Comparison of ENCODE assay signal across 29 cellular contexts in genomic region chr16:70269471-70269870, GRCh38.
"Had no signal": no experiment of that assay in that cellular context is flagged by ENCODE, and none has a peak within 500 bp of the region (broad histone marks: within the 10 kb centered on the region; RNA-seq: fewer than 3 reads in every experiment).

No MANE protein-coding gene starts in this region.

- H3K4me3 ChIP-seq: breast epithelium, left lung, pancreas, prostate gland, smooth muscle cell, tibial nerve, uterus had no signal

- H3K9me3 Mint-ChIP-seq: activated CD4-positive, alpha-beta memory T cell treated with anti-CD3 and anti-CD28 coated beads for 36 hours; activated naive CD4-positive, alpha-beta T cell treated with anti-CD3 and anti-CD28 coated beads, Interleukin-2, amount 50 U/mL, for 24 hours; activated naive CD8-positive, alpha-beta T cell treated with anti-CD3 and anti-CD28 coated beads, Interleukin-2, amount 50 U/mL, for 24 hours; activated T-helper 2 cell treated with anti-CD3 and anti-CD28 coated beads, Interferon-gamma antibody, Interleukin-2, Interleukin-4, amounts not matched to agents 10 μg/mL and 5 μg/mL and 100 μg/mL, durations not matched to agents 14 hours and 24 hours and 36 hours; central memory CD8-positive, alpha-beta T cell; nephron; stimulated activated naive B cell treated with anti-CD40 and anti-IgM and Interleukin-4, amounts not matched to agents 10 μg/mL and 1 μg/mL and 100 μg/mL, for 72 hours; T-helper 1 cell treated with Interleukin-12 subunit alpha and Interleukin-12 subunit beta and Interleukin-4 antibody, amounts not matched to agents 30 μg/mL and 1 μg/mL, for 36 hours had no signal

- H3K27me3 ChIP-seq: breast epithelium, left lung, neutrophil, pancreas, tibial nerve, uterus had no signal

- H3K9me3 ChIP-seq: breast epithelium, left lung, neutrophil, pancreas, prostate gland, tibial nerve, uterus had no signal

- H3K27me3 Mint-ChIP-seq: activated CD4-positive, alpha-beta memory T cell treated with anti-CD3 and anti-CD28 coated beads for 36 hours; activated naive CD4-positive, alpha-beta T cell treated with anti-CD3 and anti-CD28 coated beads, Interleukin-2, amount 50 U/mL, for 24 hours; activated naive CD8-positive, alpha-beta T cell treated with anti-CD3 and anti-CD28 coated beads, Interleukin-2, amount 50 U/mL, for 24 hours; central memory CD8-positive, alpha-beta T cell; stimulated activated naive B cell treated with anti-CD40 and anti-IgM and Interleukin-4, amounts not matched to agents 10 μg/mL and 1 μg/mL and 100 μg/mL, for 72 hours had no signal

- H3K36me3 ChIP-seq: breast epithelium, uterus had no signal

- DNase-seq: activated CD4-positive, alpha-beta memory T cell treated with anti-CD3 and anti-CD28 coated beads for 36 hours; activated CD4-positive, alpha-beta T cell treated with anti-CD3 and anti-CD28 coated beads for 4 hours; activated CD8-positive, alpha-beta memory T cell treated with anti-CD3 and anti-CD28 coated beads, Interleukin-2, amount 50 U/mL, for 4 hours; activated naive CD8-positive, alpha-beta T cell treated with anti-CD3 and anti-CD28 coated beads, Interleukin-2, amount 50 U/mL, for 24 hours; activated T-cell treated with anti-CD3 and anti-CD28 coated beads, Interleukin-2, amount 50 U/mL, for 1 hour; amygdala; dermis blood vessel endothelial cell; effector CD8-positive, alpha-beta T cell; glutamatergic neuron; left lung; retina; stimulated activated CD4-positive, alpha-beta T cell treated with anti-CD3 and anti-CD28 coated beads, Interleukin-15, amount 100 ng/mL, for 24 hours; stimulated activated CD4-positive, alpha-beta T cell treated with anti-CD3 and anti-CD28 coated beads, Interleukin-2, amount 100 ng/mL, for 24 hours; stimulated activated naive B cell treated with anti-CD40 and anti-IgM and Interleukin-4, amounts not matched to agents 10 μg/mL and 1 μg/mL and 100 μg/mL, for 72 hours; SW 1271; T-helper 9 cell; uterus had no signal

- H3K4me1 ChIP-seq: breast epithelium, left lung, pancreas, prostate gland, tibial nerve, uterus had no signal

- ATAC-seq: activated naive CD8-positive, alpha-beta T cell treated with anti-CD3 and anti-CD28 coated beads, Interleukin-2, amount 50 U/mL, for 24 hours; left lung; pancreas; stimulated activated naive B cell treated with anti-CD40 and anti-IgM and Interleukin-4, amounts not matched to agents 10 μg/mL and 1 μg/mL and 100 μg/mL, for 72 hours had no signal

- H3K27ac Mint-ChIP-seq: activated CD4-positive, alpha-beta memory T cell treated with anti-CD3 and anti-CD28 coated beads for 36 hours; activated naive CD4-positive, alpha-beta T cell treated with anti-CD3 and anti-CD28 coated beads, Interleukin-2, amount 50 U/mL, for 24 hours; activated naive CD8-positive, alpha-beta T cell treated with anti-CD3 and anti-CD28 coated beads, Interleukin-2, amount 50 U/mL, for 24 hours; activated T-helper 2 cell treated with anti-CD3 and anti-CD28 coated beads, Interferon-gamma antibody, Interleukin-2, Interleukin-4, amounts not matched to agents 10 μg/mL and 5 μg/mL and 100 μg/mL, durations not matched to agents 14 hours and 24 hours and 36 hours; nephron; stimulated activated naive B cell treated with anti-CD40 and anti-IgM and Interleukin-4, amounts not matched to agents 10 μg/mL and 1 μg/mL and 100 μg/mL, for 72 hours; T-helper 1 cell treated with Interleukin-12 subunit alpha and Interleukin-12 subunit beta and Interleukin-4 antibody, amounts not matched to agents 30 μg/mL and 1 μg/mL, for 36 hours had no signal

- H3K4me1 Mint-ChIP-seq: activated naive CD4-positive, alpha-beta T cell treated with anti-CD3 and anti-CD28 coated beads, Interleukin-2, amount 50 U/mL, for 24 hours; activated naive CD8-positive, alpha-beta T cell treated with anti-CD3 and anti-CD28 coated beads, Interleukin-2, amount 50 U/mL, for 24 hours; central memory CD8-positive, alpha-beta T cell; nephron; stimulated activated naive B cell treated with anti-CD40 and anti-IgM and Interleukin-4, amounts not matched to agents 10 μg/mL and 1 μg/mL and 100 μg/mL, for 72 hours had no signal

- H3K4me3 Mint-ChIP-seq: activated CD4-positive, alpha-beta memory T cell treated with anti-CD3 and anti-CD28 coated beads for 36 hours; activated naive CD4-positive, alpha-beta T cell treated with anti-CD3 and anti-CD28 coated beads, Interleukin-2, amount 50 U/mL, for 24 hours; activated naive CD8-positive, alpha-beta T cell treated with anti-CD3 and anti-CD28 coated beads, Interleukin-2, amount 50 U/mL, for 24 hours; central memory CD8-positive, alpha-beta T cell; nephron; stimulated activated naive B cell treated with anti-CD40 and anti-IgM and Interleukin-4, amounts not matched to agents 10 μg/mL and 1 μg/mL and 100 μg/mL, for 72 hours; T-helper 1 cell treated with Interleukin-12 subunit alpha and Interleukin-12 subunit beta and Interleukin-4 antibody, amounts not matched to agents 30 μg/mL and 1 μg/mL, for 36 hours had no signal

- H3K27ac ChIP-seq: breast epithelium, left lung, neutrophil, pancreas, prostate gland, tibial nerve, uterus, VCaP had no signal
